ENCODE assay signal across 8 cellular contexts in genomic region chr19:4063369-4064072, GRCh38. TPM values are rescaled to one million over a fixed set of nuclear protein-coding genes. Genes with fewer than 3 reads are reported as not detected.
DNase-seq lines count a peak whose midpoint lies in the region; ATAC-seq, FAIRE-seq and TF ChIP-seq lines count a peak whose summit lies in the region.

No MANE protein-coding gene starts in this region.

- intact Hi-C loops in PC-9 (cut with micrococcal nuclease; ENCODE audit: unreplicated experiment) (loop anchor here (5.0 to 10.0 kb wide), 2 partner anchors 76 to 81 kb away; partner anchors contain the start of gene EEF2), pancreas (cut with DNase I) (no loop called here)

- in situ Hi-C loops in Caki2 (cut with HindIII; ENCODE audit: low pct_unique_long_range_greater_than_20kb, low sequenced_read_pairs), result no loop called here

- H3K4me3 ChIP-seq in PC-9, result peak overlapping the region; percentile 74
- peak overlapping the region; percentile 73 for H3K4me3 ChIP-seq in epithelial cell of esophagus (ENCODE audit: low read length)
- peak overlapping the region; percentile 61 to 93 (median 75) for H3K4me3 ChIP-seq in pancreas

- POLR2A ChIA-PET in PC-9 (lab: Charles Lee; ENCODE audit: unreplicated experiment), result no interaction called here

- peaks cover 39% of the 10 kb centered on the region for H4K20me1 ChIP-seq in PC-9 (ENCODE audit: insufficient read depth)

- H3K4me2 ChIP-seq in PC-9, result peak overlapping the region; percentile 91

- CTCF ChIA-PET in PC-9 (lab: Charles Lee), result no interaction called here

- ATAC-seq in pancreas (no peak), GM18502 (IDR thresholded peaks at IDR 0.05; ENCODE audit: poor library complexity, unreplicated experiment) (no peak), GM21515 (IDR thresholded peaks at IDR 0.05; ENCODE audit: unreplicated experiment) (no peak), GM19467 (IDR thresholded peaks at IDR 0.05; ENCODE audit: unreplicated experiment) (no peak)

- peak overlapping the region; percentile 96 for H3K27ac ChIP-seq in PC-9
- H3K27ac ChIP-seq in pancreas, result peak overlapping the region; percentile 68 to 93 (median 88)

- no peak overlapping the region for H2AFZ ChIP-seq in PC-9

- peaks cover 50% of the 10 kb centered on the region for H3K4me1 ChIP-seq in PC-9 (replicated peaks; ENCODE audit: insufficient read depth)
- H3K4me1 ChIP-seq in pancreas, result peaks cover 36 to 58% (median 42%) of the 10 kb centered on the region in 3 donors

- H3K9me3 ChIP-seq in PC-9 (ENCODE audit: insufficient read depth, low read depth), result no peaks in the 10 kb centered on the region
- no peaks in the 10 kb centered on the region for H3K9me3 ChIP-seq in pancreas

- TF ChIP-seq CTCF in PC-9 (conservative IDR thresholded peaks at IDR 0.05), result no peak
- TF ChIP-seq CTCF in epithelial cell of esophagus (IDR thresholded peaks at IDR 0.05; ENCODE audit: insufficient read depth, low read depth, low read length, missing control alignments), result peak; percentile 19
- TF ChIP-seq CTCF in pancreas (IDR thresholded peaks at IDR 0.05), result no peak

- H3F3A ChIP-seq in PC-9 (ENCODE audit: insufficient read depth, low read depth), result peaks cover 24% of the 10 kb centered on the region; the same call in 1 of the 2 replicates

- BruUV-seq in PC-9 (replicated peaks; lab: Mats Ljungman, UMichigan), result TSS peak; percentile 25

- WGBS in pancreas, 2 donors, result 16 to 17% methylated on average over 24 of the region's 24 CpGs

- H3K79me2 ChIP-seq in PC-9 (ENCODE audit: low read depth), result peaks cover 65% of the 10 kb centered on the region

- no peak for FAIRE-seq in pancreas (lab: Jason Lieb, UNC)

- no peaks in the 10 kb centered on the region for H3K9me2 ChIP-seq in PC-9 (ENCODE audit: insufficient read depth)

- H3K27me3 ChIP-seq in PC-9 (ENCODE audit: insufficient read depth, low read depth) (no peaks in the 10 kb centered on the region), pancreas (no peaks in the 10 kb centered on the region)

- H3K36me3 ChIP-seq in PC-9 (ENCODE audit: low read depth), result no peaks in the 10 kb centered on the region
- H3K36me3 ChIP-seq in pancreas, result no peaks in the 10 kb centered on the region

- DNase-seq in Caki2 (ENCODE audit: low read depth), result peak; percentile 50
- DNase-seq in PC-9, result no peak
- DNase-seq in epithelial cell of esophagus (ENCODE audit: low read depth), result no peak
- peak in 2 of 6 donors; percentile 56 to 60 for DNase-seq in pancreas
- no peak for DNase-seq in NCI-H2227 treated with DMSO at 0.1 percent for 48 hours (lab: John Stamatoyannopoulos, UW)

RNA-seq across cellular contexts. Expression of gene ZBTB7A, which starts 3.2 kb away (rescaled TPM):
- 12.7 and 19.6 TPM in 2 replicates for total RNA-seq in Caki2 (2014; rRNA removed; shearing (Covaris generic); ENCODE audit: low replicate concordance)
- total RNA-seq in PC-9 (2021) (41.2 and 48.2 TPM in 2 replicates), pancreas (10 to 100 TPM; 10.9 to 25.0 (median 15.6) TPM)
- 1 to 10 TPM; 6.1 to 9.3 TPM for polyA plus RNA-seq in pancreas

RNA-seq across cellular contexts. Expression of gene PIAS4, which starts 56.0 kb away (rescaled TPM):
- 18.2 and 18.4 TPM in 2 replicates for total RNA-seq in Caki2 (2014; rRNA removed; shearing (Covaris generic); ENCODE audit: low replicate concordance)
- total RNA-seq in PC-9 (2021) (25.5 and 26.5 TPM in 2 replicates), pancreas (10 to 100 TPM; 13.4 to 25.3 (median 16.1) TPM)
- 10 to 100 TPM; 12.8 to 14.8 TPM for polyA plus RNA-seq in pancreas
